6 cellular contexts compared by ENCODE assay signal in the genomic region with DNA sequence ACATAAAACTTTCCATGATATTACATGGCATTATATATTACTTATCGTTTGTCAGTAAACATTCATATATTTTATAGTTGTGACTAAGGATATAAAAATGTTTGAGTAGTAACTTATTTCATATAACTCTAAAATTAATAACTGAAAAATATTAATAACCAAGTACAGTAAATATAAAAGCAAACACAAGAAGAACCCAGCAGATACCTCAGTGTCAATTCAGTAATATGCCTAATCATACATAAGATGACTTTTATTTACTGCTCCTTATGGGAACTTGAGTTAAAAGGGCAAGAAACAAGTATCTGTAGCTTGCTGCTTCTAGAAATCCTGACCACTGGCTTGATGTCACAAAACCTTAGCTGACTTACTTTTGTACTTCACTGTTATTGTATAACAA. TPM values are rescaled to one million over a fixed set of nuclear protein-coding genes. Genes with fewer than 3 reads are reported as not detected.
"Had no signal": no experiment of that assay in that cellular context is flagged by ENCODE, and none has a peak within 500 bp of the region (broad histone marks: within the 10 kb centered on the region; RNA-seq: fewer than 3 reads in every experiment).

No MANE protein-coding gene starts in this region.

- FAIRE-seq: HepG2, HTR-8/SVneo, K562 had no signal

- DNase-seq: IMR-90, KBM-7 had no signal

- H3K27ac ChIP-seq: HL-60 had no signal

- ATAC-seq: HepG2, K562 had no signal

- H3K4me3 ChIP-seq: K562 had no signal

RNA-seq across cellular contexts. Expression of gene MAPK10, which starts 28.4 kb away (rescaled TPM):
- total RNA-seq: HepG2 had no signal
